In the genomic region with DNA sequence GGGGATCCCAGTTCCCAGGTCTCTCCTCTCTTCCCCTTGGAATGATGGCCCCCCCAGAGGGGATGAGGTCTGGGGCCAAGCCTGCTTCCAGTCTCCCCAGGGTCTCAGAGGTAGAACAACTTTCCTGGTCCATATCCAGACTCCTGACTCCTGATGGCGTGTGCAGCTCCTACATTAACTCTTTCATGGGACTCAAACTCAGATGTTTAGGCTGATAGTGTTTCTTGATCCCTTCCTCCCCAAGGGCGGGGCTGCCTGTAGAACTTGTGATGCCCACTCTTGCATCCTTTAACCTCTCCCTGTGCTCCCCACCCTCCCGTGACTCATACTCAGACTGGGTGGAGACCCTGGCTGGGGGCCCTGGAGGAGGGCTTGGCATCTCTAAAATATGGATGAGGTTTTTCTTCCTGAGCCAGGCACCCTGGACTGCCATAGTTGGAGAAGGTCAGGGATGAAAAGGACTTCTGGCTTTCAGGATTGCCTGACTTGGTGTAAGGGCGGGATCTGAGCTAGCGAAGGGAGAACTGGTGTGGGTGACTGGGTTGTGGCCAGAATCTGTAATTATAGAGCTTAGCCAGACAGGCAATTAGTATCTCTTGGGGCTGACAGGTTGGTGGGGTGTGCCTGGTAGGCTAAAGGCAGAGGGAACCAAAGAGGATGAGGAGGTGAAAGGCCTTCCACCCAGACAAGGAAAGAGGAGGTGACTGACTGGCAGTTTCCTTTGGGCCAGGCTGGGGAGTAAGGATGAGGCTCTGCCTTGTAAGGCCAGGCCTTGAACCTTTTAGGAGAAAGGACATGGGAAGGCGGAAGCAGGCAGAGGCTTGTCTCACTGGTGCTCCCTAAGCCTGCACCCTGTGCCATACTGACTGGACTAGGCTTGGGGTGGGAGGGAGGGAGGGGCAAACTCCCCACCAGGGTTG, we compare ENCODE assay signal across 8 cellular contexts. TPM values are rescaled to one million over a fixed set of nuclear protein-coding genes. Genes with fewer than 3 reads are reported as not detected.
A peak's percentile ranks its signal among the peaks of the same experiment; 100 is the strongest.
DNase-seq lines count a peak whose midpoint lies in the region; ATAC-seq and TF ChIP-seq lines count a peak whose summit lies in the region.

No MANE protein-coding gene starts in this region.

- no peaks in the 10 kb centered on the region for H4K20me1 ChIP-seq in hepatocyte (ENCODE audit: insufficient read depth, poor library complexity, severe bottlenecking)

- no peak for ATAC-seq in activated naive CD8-positive, alpha-beta T cell treated with anti-CD3 and anti-CD28 coated beads, Interleukin-2, amount 50 U/mL, for 24 hours
- no peak for ATAC-seq in stimulated activated naive CD8-positive, alpha-beta T cell treated with anti-CD3 and anti-CD28 coated beads, Interleukin-15, amount 100 ng/mL, for 72 hours
- no peak for ATAC-seq in GM18519 (IDR thresholded peaks at IDR 0.05; ENCODE audit: low FRiP score, unreplicated experiment)

- no peak overlapping the region for H3K4me3 ChIP-seq in hepatocyte

- H3K36me3 ChIP-seq in hepatocyte (replicated peaks; ENCODE audit: insufficient read depth, low read depth), result no peaks in the 10 kb centered on the region

- H3K9me3 ChIP-seq in hepatocyte (ENCODE audit: low read depth), result no peaks in the 10 kb centered on the region

- peak overlapping the region; percentile 84 for H3K27ac ChIP-seq in hepatocyte

- WGBS in hepatocyte (ENCODE audit: low lambda C conversion rate, missing lambda C conversion rate), result 79% methylated on average over 6 of the region's 6 CpGs

- DNase-seq in AG08395 (ENCODE audit: low spot score), result peak; percentile 87
- peak; percentile 69 for DNase-seq in HT1080 (ENCODE audit: low read depth)
- peak; percentile 42 for DNase-seq in activated naive CD8-positive, alpha-beta T cell treated with anti-CD3 and anti-CD28 coated beads, Interleukin-2, amount 50 U/mL, for 24 hours
- DNase-seq in hepatocyte (ENCODE audit: low spot score), result no peak
- peak in 1 of 2 donors; percentile 22 for DNase-seq in stimulated activated naive CD8-positive, alpha-beta T cell treated with anti-CD3 and anti-CD28 coated beads, Interleukin-15, amount 100 ng/mL, for 72 hours
- DNase-seq in NCI-H146 (lab: John Stamatoyannopoulos, UW), result no peak
- no peak for DNase-seq in MV-4-11 (lab: John Stamatoyannopoulos, UW)

- H2AFZ ChIP-seq in hepatocyte, result no peak overlapping the region

- H3K9me2 ChIP-seq in hepatocyte (replicated peaks; ENCODE audit: insufficient read depth), result no peaks in the 10 kb centered on the region

- H3K36me3 Mint-ChIP-seq in activated naive CD8-positive, alpha-beta T cell treated with anti-CD3 and anti-CD28 coated beads, Interleukin-2, amount 50 U/mL, for 24 hours (ENCODE audit: low read depth), result peaks cover 14% of the 10 kb centered on the region

- H3K79me2 ChIP-seq in hepatocyte, result peaks cover 9% of the 10 kb centered on the region

- H3K9me3 Mint-ChIP-seq in activated naive CD8-positive, alpha-beta T cell treated with anti-CD3 and anti-CD28 coated beads, Interleukin-2, amount 50 U/mL, for 24 hours, result no peaks in the 10 kb centered on the region
- no peaks in the 10 kb centered on the region for H3K9me3 Mint-ChIP-seq in stimulated activated naive CD8-positive, alpha-beta T cell treated with anti-CD3 and anti-CD28 coated beads, Interleukin-15, amount 100 ng/mL, for 72 hours

- H3K4me3 Mint-ChIP-seq in activated naive CD8-positive, alpha-beta T cell treated with anti-CD3 and anti-CD28 coated beads, Interleukin-2, amount 50 U/mL, for 24 hours, result peak overlapping the region; percentile 98
- peak overlapping the region; percentile 98 to 99 for H3K4me3 Mint-ChIP-seq in stimulated activated naive CD8-positive, alpha-beta T cell treated with anti-CD3 and anti-CD28 coated beads, Interleukin-15, amount 100 ng/mL, for 72 hours

- peaks cover 18% of the 10 kb centered on the region for H3K4me1 ChIP-seq in hepatocyte (ENCODE audit: insufficient read depth)

- no peak for TF ChIP-seq CTCF in hepatocyte (IDR thresholded peaks at IDR 0.05; ENCODE audit: poor library complexity)

- H3K27me3 ChIP-seq in hepatocyte, result no peaks in the 10 kb centered on the region

- peaks cover 2% of the 10 kb centered on the region for H3K27me3 Mint-ChIP-seq in activated naive CD8-positive, alpha-beta T cell treated with anti-CD3 and anti-CD28 coated beads, Interleukin-2, amount 50 U/mL, for 24 hours
- peaks cover 5% of the 10 kb centered on the region for H3K27me3 Mint-ChIP-seq in stimulated activated naive CD8-positive, alpha-beta T cell treated with anti-CD3 and anti-CD28 coated beads, Interleukin-15, amount 100 ng/mL, for 72 hours

- H3K4me2 ChIP-seq in hepatocyte, result peak overlapping the region; percentile 86

- peak overlapping the region; percentile 94 for H3K27ac Mint-ChIP-seq in activated naive CD8-positive, alpha-beta T cell treated with anti-CD3 and anti-CD28 coated beads, Interleukin-2, amount 50 U/mL, for 24 hours
- peak overlapping the region in 1 of 2 donors; percentile 98 for H3K27ac Mint-ChIP-seq in stimulated activated naive CD8-positive, alpha-beta T cell treated with anti-CD3 and anti-CD28 coated beads, Interleukin-15, amount 100 ng/mL, for 72 hours

- H3K4me1 Mint-ChIP-seq in activated naive CD8-positive, alpha-beta T cell treated with anti-CD3 and anti-CD28 coated beads, Interleukin-2, amount 50 U/mL, for 24 hours, result peaks cover 47% of the 10 kb centered on the region
- H3K4me1 Mint-ChIP-seq in stimulated activated naive CD8-positive, alpha-beta T cell treated with anti-CD3 and anti-CD28 coated beads, Interleukin-15, amount 100 ng/mL, for 72 hours, result peaks cover 67% of the 10 kb centered on the region

RNA-seq across cellular contexts. Expression of a gene that starts 1.5 kb away (rescaled TPM):
- 126 and 169 TPM in 2 replicates for total RNA-seq in HT1080 (2014; rRNA removed; shearing (Covaris generic))
- 49.4 and 56.8 TPM in 2 replicates for polyA plus RNA-seq in HT1080 (2015; cell fraction: cytosol; rRNA removed)
- polyA plus RNA-seq in HT1080 (2015; cell fraction: nucleus; rRNA removed), result 63.8 and 74.8 TPM in 2 replicates
- total RNA-seq in hepatocyte, result 30.1 and 42.0 TPM in 2 replicates
- polyA plus RNA-seq in hepatocyte, result 8.7 and 11.7 TPM in 2 replicates

RNA-seq across cellular contexts. Expression of a gene that starts 5.9 kb away (rescaled TPM):
- total RNA-seq in HT1080 (2014; rRNA removed; shearing (Covaris generic)), result not detected in 2 replicates
- not detected in 2 replicates for polyA plus RNA-seq in HT1080 (2015; cell fraction: cytosol; rRNA removed)
- not detected in 2 replicates for polyA plus RNA-seq in HT1080 (2015; cell fraction: nucleus; rRNA removed)
- total RNA-seq in hepatocyte, result 0.96 and 2.0 TPM in 2 replicates
- polyA plus RNA-seq in hepatocyte, result 3.0 and 3.6 TPM in 2 replicates

RNA-seq across cellular contexts. Expression of a gene that starts 54.4 kb away (rescaled TPM):
- total RNA-seq in HT1080 (2014; rRNA removed; shearing (Covaris generic)), result 137 and 173 TPM in 2 replicates
- 133 and 142 TPM in 2 replicates for polyA plus RNA-seq in HT1080 (2015; cell fraction: cytosol; rRNA removed)
- polyA plus RNA-seq in HT1080 (2015; cell fraction: nucleus; rRNA removed), result 113 and 119 TPM in 2 replicates
- 80.0 and 86.9 TPM in 2 replicates for total RNA-seq in hepatocyte
- polyA plus RNA-seq in hepatocyte, result 95.1 and 104 TPM in 2 replicates

Comparison
In these comparisons a context has a peak if more than half of its experiments do, and no peak if none do; other contexts are left out.
1. DNase-seq: peak in AG08395 (single experiment), HT1080 (single experiment) and activated naive CD8-positive, alpha-beta T cell treated with anti-CD3 and anti-CD28 coated beads, Interleukin-2, amount 50 U/mL, for 24 hours (single experiment); none in hepatocyte (single experiment), NCI-H146 (single experiment) and MV-4-11 (single experiment).